In genomic region chr1:153546371-153546770, GRCh38 we compare ENCODE assay signal across 9 cellular contexts. TPM values are rescaled to one million over a fixed set of nuclear protein-coding genes. Genes with fewer than 3 reads are reported as not detected.
DNase-seq lines count a peak whose midpoint lies in the region; ATAC-seq and TF ChIP-seq lines count a peak whose summit lies in the region.
"Had no signal": no experiment of that assay in that cellular context is flagged by ENCODE, and none has a peak within 500 bp of the region (broad histone marks: within the 10 kb centered on the region; RNA-seq: fewer than 3 reads in every experiment).

No MANE protein-coding gene starts in this region.

- peaks cover 65 to 90% of the 10 kb centered on the region in 2 donors for H3K4me1 ChIP-seq in thoracic aorta (ENCODE audit: control insufficient read depth in 1 of 2, low read depth in 2 of 2)

- H3K4me1 Mint-ChIP-seq in activated CD8-positive, alpha-beta memory T cell treated with anti-CD3 and anti-CD28 coated beads, Interleukin-2, amount 10 ng/mL, durations not matched to agents 7 days and 5 days, result peaks cover 73% of the 10 kb centered on the region
- peaks cover 60% of the 10 kb centered on the region for H3K4me1 Mint-ChIP-seq in activated T-helper 2 cell treated with anti-CD3 and anti-CD28 coated beads, Interferon-gamma antibody, Interleukin-2, Interleukin-4, amounts not matched to agents 10 μg/mL and 5 μg/mL and 100 μg/mL, durations not matched to agents 14 hours and 24 hours and 36 hours (ENCODE audit: low read depth)
- peaks cover 35% of the 10 kb centered on the region for H3K4me1 Mint-ChIP-seq in memory B cell

- peaks cover 3% of the 10 kb centered on the region for H3K27me3 Mint-ChIP-seq in activated CD8-positive, alpha-beta memory T cell treated with anti-CD3 and anti-CD28 coated beads, Interleukin-2, amount 10 ng/mL, durations not matched to agents 7 days and 5 days
- H3K27me3 Mint-ChIP-seq in activated T-helper 2 cell treated with anti-CD3 and anti-CD28 coated beads, Interferon-gamma antibody, Interleukin-2, Interleukin-4, amounts not matched to agents 10 μg/mL and 5 μg/mL and 100 μg/mL, durations not matched to agents 14 hours and 24 hours and 36 hours (ENCODE audit: low read depth), result peaks cover 1% of the 10 kb centered on the region
- H3K27me3 Mint-ChIP-seq in memory B cell, result peaks cover 2% of the 10 kb centered on the region

- H3K9me3 ChIP-seq in thoracic aorta, result no peaks in the 10 kb centered on the region

- intact Hi-C loops in activated T-helper 2 cell treated with anti-CD3 and anti-CD28 coated beads, Interferon-gamma antibody, Interleukin-2, Interleukin-4, amounts not matched to agents 10 μg/mL and 5 μg/mL and 100 μg/mL, durations not matched to agents 14 hours and 24 hours and 36 hours (cut with micrococcal nuclease), result loop anchor here (5.0 to 10.0 kb wide), 2 partner anchors 126 to 418 kb away; partner anchors contain the start of genes CREB3L4, ILF2 and SLC39A1

- no peaks in the 10 kb centered on the region for H3K27me3 ChIP-seq in thoracic aorta (replicated peaks; ENCODE audit: insufficient read depth)

- H3K36me3 Mint-ChIP-seq in activated CD8-positive, alpha-beta memory T cell treated with anti-CD3 and anti-CD28 coated beads, Interleukin-2, amount 10 ng/mL, durations not matched to agents 7 days and 5 days, result peaks cover 35% of the 10 kb centered on the region
- peaks cover 29% of the 10 kb centered on the region for H3K36me3 Mint-ChIP-seq in activated T-helper 2 cell treated with anti-CD3 and anti-CD28 coated beads, Interferon-gamma antibody, Interleukin-2, Interleukin-4, amounts not matched to agents 10 μg/mL and 5 μg/mL and 100 μg/mL, durations not matched to agents 14 hours and 24 hours and 36 hours (ENCODE audit: low read depth)
- H3K36me3 Mint-ChIP-seq in memory B cell, result peaks cover 4% of the 10 kb centered on the region

- no peak overlapping the region for H3K4me3 Mint-ChIP-seq in activated CD8-positive, alpha-beta memory T cell treated with anti-CD3 and anti-CD28 coated beads, Interleukin-2, amount 10 ng/mL, durations not matched to agents 7 days and 5 days
- H3K4me3 Mint-ChIP-seq in activated T-helper 2 cell treated with anti-CD3 and anti-CD28 coated beads, Interferon-gamma antibody, Interleukin-2, Interleukin-4, amounts not matched to agents 10 μg/mL and 5 μg/mL and 100 μg/mL, durations not matched to agents 14 hours and 24 hours and 36 hours (ENCODE audit: low read depth), result no peak overlapping the region
- peak overlapping the region; percentile 24 for H3K4me3 Mint-ChIP-seq in memory B cell

- CTCF ChIA-PET in activated CD8-positive, alpha-beta memory T cell treated with anti-CD3 and anti-CD28 coated beads, Interleukin-2, amount 10 ng/mL, durations not matched to agents 7 days and 5 days (lab: Charles Lee), result interaction anchor here (1.0 to 8.9 kb wide), 9 partner anchors 7 to 35 kb away, joined by 3 to 124 read pairs (median 7); partner anchors contain the start of gene S100A6

- no peaks in the 10 kb centered on the region for H3K9me3 Mint-ChIP-seq in activated CD8-positive, alpha-beta memory T cell treated with anti-CD3 and anti-CD28 coated beads, Interleukin-2, amount 10 ng/mL, durations not matched to agents 7 days and 5 days (ENCODE audit: low read depth)
- H3K9me3 Mint-ChIP-seq in activated T-helper 2 cell treated with anti-CD3 and anti-CD28 coated beads, Interferon-gamma antibody, Interleukin-2, Interleukin-4, amounts not matched to agents 10 μg/mL and 5 μg/mL and 100 μg/mL, durations not matched to agents 14 hours and 24 hours and 36 hours, result no peaks in the 10 kb centered on the region
- H3K9me3 Mint-ChIP-seq in memory B cell, result no peaks in the 10 kb centered on the region

- no peak for DNase-seq in activated CD8-positive, alpha-beta memory T cell treated with anti-CD3 and anti-CD28 coated beads, Interleukin-2, amount 10 ng/mL, durations not matched to agents 7 days and 5 days
- DNase-seq in activated CD8-positive, alpha-beta memory T cell treated with anti-CD3 and anti-CD28 coated beads, Interleukin-2, amount 50 U/mL, for 4 hours, result no peak
- no peak for DNase-seq in activated T-helper 2 cell treated with anti-CD3 and anti-CD28 coated beads, Interferon-gamma antibody, Interleukin-2, Interleukin-4, amounts not matched to agents 10 μg/mL and 5 μg/mL and 100 μg/mL, durations not matched to agents 14 hours and 24 hours and 36 hours (ENCODE audit: low spot score)
- DNase-seq in memory B cell (ENCODE audit: low spot score in 2 of 2) (no peak), thoracic aorta (ENCODE audit: low spot score) (no peak), NCI-H2196 treated with DMSO at 0.1 percent for 48 hours (lab: John Stamatoyannopoulos, UW; ENCODE audit: unreplicated experiment) (no peak), NCI-H2029 treated with DMSO at 0.1 percent for 48 hours (lab: John Stamatoyannopoulos, UW) (no peak)

- no peak for ATAC-seq in activated CD8-positive, alpha-beta memory T cell treated with anti-CD3 and anti-CD28 coated beads, Interleukin-2, amount 10 ng/mL, durations not matched to agents 7 days and 5 days
- ATAC-seq in memory B cell (ENCODE audit: low read depth) (no peak), thoracic aorta (ENCODE audit: insufficient number of reproducible peaks, low FRiP score, low read depth) (no peak), HG02759 (IDR thresholded peaks at IDR 0.05; ENCODE audit: unreplicated experiment) (no peak)

- TF ChIP-seq CTCF in thoracic aorta (IDR thresholded peaks at IDR 0.05), result no peak

- H3K36me3 ChIP-seq in thoracic aorta, result no peaks in the 10 kb centered on the region

- H3K27ac ChIP-seq in thoracic aorta, result peak overlapping the region; percentile 80 to 96

- peak overlapping the region; percentile 97 for H3K27ac Mint-ChIP-seq in activated CD8-positive, alpha-beta memory T cell treated with anti-CD3 and anti-CD28 coated beads, Interleukin-2, amount 10 ng/mL, durations not matched to agents 7 days and 5 days
- peak overlapping the region; percentile 97 for H3K27ac Mint-ChIP-seq in activated T-helper 2 cell treated with anti-CD3 and anti-CD28 coated beads, Interferon-gamma antibody, Interleukin-2, Interleukin-4, amounts not matched to agents 10 μg/mL and 5 μg/mL and 100 μg/mL, durations not matched to agents 14 hours and 24 hours and 36 hours
- no peak overlapping the region for H3K27ac Mint-ChIP-seq in memory B cell

- peak overlapping the region; percentile 85 for H3K4me3 ChIP-seq in thoracic aorta

RNA-seq across cellular contexts. Expression of gene S100A4, which starts 0.8 kb away (rescaled TPM):
- total RNA-seq in activated CD8-positive, alpha-beta memory T cell treated with anti-CD3 and anti-CD28 coated beads, Interleukin-2, amount 10 ng/mL, durations not matched to agents 7 days and 5 days, result 100 to 1,000 TPM; 898 to 906 TPM
- 175 and 181 TPM in 2 replicates for total RNA-seq in activated T-helper 2 cell treated with anti-CD3 and anti-CD28 coated beads, Interferon-gamma antibody, Interleukin-2, Interleukin-4, amounts not matched to agents 10 μg/mL and 5 μg/mL and 100 μg/mL, durations not matched to agents 14 hours and 24 hours and 36 hours
- 1,000 to 10,000 TPM in 1 of 2 donors, 100 to 1,000 TPM in 1; 514 to 1,429 TPM for total RNA-seq in thoracic aorta

RNA-seq across cellular contexts. Expression of gene S100A3, which starts 2.7 kb away (rescaled TPM):
- not detected for total RNA-seq in activated CD8-positive, alpha-beta memory T cell treated with anti-CD3 and anti-CD28 coated beads, Interleukin-2, amount 10 ng/mL, durations not matched to agents 7 days and 5 days
- total RNA-seq in activated T-helper 2 cell treated with anti-CD3 and anti-CD28 coated beads, Interferon-gamma antibody, Interleukin-2, Interleukin-4, amounts not matched to agents 10 μg/mL and 5 μg/mL and 100 μg/mL, durations not matched to agents 14 hours and 24 hours and 36 hours, result not detected in 2 replicates
- total RNA-seq in thoracic aorta, result 10 to 100 TPM in 1 of 2 donors, 1 to 10 TPM in 1; 3.1 to 25.0 TPM

RNA-seq across cellular contexts. Expression of gene S100A5, which starts 5.6 kb away (rescaled TPM):
- total RNA-seq in activated CD8-positive, alpha-beta memory T cell treated with anti-CD3 and anti-CD28 coated beads, Interleukin-2, amount 10 ng/mL, durations not matched to agents 7 days and 5 days, result 1 to 10 TPM; 1.6 to 3.0 TPM
- total RNA-seq in activated T-helper 2 cell treated with anti-CD3 and anti-CD28 coated beads, Interferon-gamma antibody, Interleukin-2, Interleukin-4, amounts not matched to agents 10 μg/mL and 5 μg/mL and 100 μg/mL, durations not matched to agents 14 hours and 24 hours and 36 hours, result 1.8 and 2.4 TPM in 2 replicates
- total RNA-seq in thoracic aorta, result not detected
- total RNA-seq: pulmonary artery endothelial cell had no signal

RNA-seq across cellular contexts. Expression of gene S100A6, which starts 10.6 kb away (rescaled TPM):
- 100 to 1,000 TPM; 386 to 543 TPM for total RNA-seq in activated CD8-positive, alpha-beta memory T cell treated with anti-CD3 and anti-CD28 coated beads, Interleukin-2, amount 10 ng/mL, durations not matched to agents 7 days and 5 days
- total RNA-seq in activated T-helper 2 cell treated with anti-CD3 and anti-CD28 coated beads, Interferon-gamma antibody, Interleukin-2, Interleukin-4, amounts not matched to agents 10 μg/mL and 5 μg/mL and 100 μg/mL, durations not matched to agents 14 hours and 24 hours and 36 hours, result 209 and 229 TPM in 2 replicates
- 100 to 1,000 TPM; 367 to 608 TPM for total RNA-seq in thoracic aorta

RNA-seq across cellular contexts. Expression of gene S100A2, which starts 19.3 kb away (rescaled TPM):
- under 1 TPM; 0.50 to 0.96 TPM for total RNA-seq in activated CD8-positive, alpha-beta memory T cell treated with anti-CD3 and anti-CD28 coated beads, Interleukin-2, amount 10 ng/mL, durations not matched to agents 7 days and 5 days
- total RNA-seq in activated T-helper 2 cell treated with anti-CD3 and anti-CD28 coated beads, Interferon-gamma antibody, Interleukin-2, Interleukin-4, amounts not matched to agents 10 μg/mL and 5 μg/mL and 100 μg/mL, durations not matched to agents 14 hours and 24 hours and 36 hours, result 0.44 and 0.75 TPM in 2 replicates
- 1 to 10 TPM; 1.1 to 2.9 TPM for total RNA-seq in thoracic aorta
